Comparison of ENCODE assay signal across 1 cellular context in genomic region chr17:32928527-32929287, GRCh38.
TF ChIP-seq lines count a peak whose summit lies in the region.

No MANE protein-coding gene starts in this region.

TF ChIP-seq in HepG2, 621 proteins besides CTCF, POLR2A, EP300 and RAD21 (continued from another document):
- no peak for TF ChIP-seq ATF6 (CRISPR knock-in tag; conservative IDR thresholded peaks at IDR 0.05)
- no peak for TF ChIP-seq DNMT3B (CRISPR knock-in tag; conservative IDR thresholded peaks at IDR 0.05)
- TF ChIP-seq CC2D1A (CRISPR knock-in tag; IDR thresholded peaks at IDR 0.05) = no peak
- TF ChIP-seq, protein P1, sequence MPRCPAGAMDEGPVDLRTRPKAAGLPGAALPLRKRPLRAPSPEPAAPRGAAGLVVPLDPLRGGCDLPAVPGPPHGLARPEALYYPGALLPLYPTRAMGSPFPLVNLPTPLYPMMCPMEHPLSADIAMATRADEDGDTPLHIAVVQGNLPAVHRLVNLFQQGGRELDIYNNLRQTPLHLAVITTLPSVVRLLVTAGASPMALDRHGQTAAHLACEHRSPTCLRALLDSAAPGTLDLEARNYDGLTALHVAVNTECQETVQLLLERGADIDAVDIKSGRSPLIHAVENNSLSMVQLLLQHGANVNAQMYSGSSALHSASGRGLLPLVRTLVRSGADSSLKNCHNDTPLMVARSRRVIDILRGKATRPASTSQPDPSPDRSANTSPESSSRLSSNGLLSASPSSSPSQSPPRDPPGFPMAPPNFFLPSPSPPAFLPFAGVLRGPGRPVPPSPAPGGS (CRISPR knock-in tag; IDR thresholded peaks at IDR 0.05) = 0 out of 2 replicates have a peak, but pooled peaks have one; percentile 21
- TF ChIP-seq ZBTB43 (CRISPR knock-in tag; conservative IDR thresholded peaks at IDR 0.05) = peak; percentile 97
- TF ChIP-seq ZNF891 (CRISPR knock-in tag; IDR thresholded peaks at IDR 0.05) = no peak
- TF ChIP-seq DBP (CRISPR knock-in tag; IDR thresholded peaks at IDR 0.05; ENCODE audit: not compliant biosample characterization) = no peak
- TF ChIP-seq, protein P2, sequence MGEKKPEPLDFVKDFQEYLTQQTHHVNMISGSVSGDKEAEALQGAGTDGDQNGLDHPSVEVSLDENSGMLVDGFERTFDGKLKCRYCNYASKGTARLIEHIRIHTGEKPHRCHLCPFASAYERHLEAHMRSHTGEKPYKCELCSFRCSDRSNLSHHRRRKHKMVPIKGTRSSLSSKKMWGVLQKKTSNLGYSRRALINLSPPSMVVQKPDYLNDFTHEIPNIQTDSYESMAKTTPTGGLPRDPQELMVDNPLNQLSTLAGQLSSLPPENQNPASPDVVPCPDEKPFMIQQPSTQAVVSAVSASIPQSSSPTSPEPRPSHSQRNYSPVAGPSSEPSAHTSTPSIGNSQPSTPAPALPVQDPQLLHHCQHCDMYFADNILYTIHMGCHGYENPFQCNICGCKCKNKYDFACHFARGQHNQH (CRISPR knock-in tag; IDR thresholded peaks at IDR 0.05) = no peak
- no peak for TF ChIP-seq ARHGAP35 (CRISPR knock-in tag; IDR thresholded peaks at IDR 0.05; ENCODE audit: borderline replicate concordance)
- no peak for TF ChIP-seq FOXC1 (CRISPR knock-in tag; IDR thresholded peaks at IDR 0.05; ENCODE audit: borderline replicate concordance)
- TF ChIP-seq, protein P3, sequence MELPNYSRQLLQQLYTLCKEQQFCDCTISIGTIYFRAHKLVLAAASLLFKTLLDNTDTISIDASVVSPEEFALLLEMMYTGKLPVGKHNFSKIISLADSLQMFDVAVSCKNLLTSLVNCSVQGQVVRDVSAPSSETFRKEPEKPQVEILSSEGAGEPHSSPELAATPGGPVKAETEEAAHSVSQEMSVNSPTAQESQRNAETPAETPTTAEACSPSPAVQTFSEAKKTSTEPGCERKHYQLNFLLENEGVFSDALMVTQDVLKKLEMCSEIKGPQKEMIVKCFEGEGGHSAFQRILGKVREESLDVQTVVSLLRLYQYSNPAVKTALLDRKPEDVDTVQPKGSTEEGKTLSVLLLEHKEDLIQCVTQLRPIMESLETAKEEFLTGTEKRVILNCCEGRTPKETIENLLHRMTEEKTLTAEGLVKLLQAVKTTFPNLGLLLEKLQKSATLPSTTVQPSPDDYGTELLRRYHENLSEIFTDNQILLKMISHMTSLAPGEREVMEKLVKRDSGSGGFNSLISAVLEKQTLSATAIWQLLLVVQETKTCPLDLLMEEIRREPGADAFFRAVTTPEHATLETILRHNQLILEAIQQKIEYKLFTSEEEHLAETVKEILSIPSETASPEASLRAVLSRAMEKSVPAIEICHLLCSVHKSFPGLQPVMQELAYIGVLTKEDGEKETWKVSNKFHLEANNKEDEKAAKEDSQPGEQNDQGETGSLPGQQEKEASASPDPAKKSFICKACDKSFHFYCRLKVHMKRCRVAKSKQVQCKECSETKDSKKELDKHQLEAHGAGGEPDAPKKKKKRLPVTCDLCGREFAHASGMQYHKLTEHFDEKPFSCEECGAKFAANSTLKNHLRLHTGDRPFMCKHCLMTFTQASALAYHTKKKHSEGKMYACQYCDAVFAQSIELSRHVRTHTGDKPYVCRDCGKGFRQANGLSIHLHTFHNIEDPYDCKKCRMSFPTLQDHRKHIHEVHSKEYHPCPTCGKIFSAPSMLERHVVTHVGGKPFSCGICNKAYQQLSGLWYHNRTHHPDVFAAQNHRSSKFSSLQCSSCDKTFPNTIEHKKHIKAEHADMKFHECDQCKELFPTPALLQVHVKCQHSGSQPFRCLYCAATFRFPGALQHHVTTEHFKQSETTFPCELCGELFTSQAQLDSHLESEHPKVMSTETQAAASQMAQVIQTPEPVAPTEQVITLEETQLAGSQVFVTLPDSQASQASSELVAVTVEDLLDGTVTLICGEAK (IDR thresholded peaks at IDR 0.05) = peak; percentile 38
- TF ChIP-seq, protein P3 (CRISPR knock-in tag; IDR thresholded peaks at IDR 0.05) = no peak
- 0 out of 2 replicates have a peak, but pooled peaks have one; percentile 29 for TF ChIP-seq ZNF512B (CRISPR knock-in tag; IDR thresholded peaks at IDR 0.05; ENCODE audit: borderline replicate concordance)
- 0 out of 2 replicates have a peak, but pooled peaks have one; percentile 30 for TF ChIP-seq FOXK2 (IDR thresholded peaks at IDR 0.05)
- no peak for TF ChIP-seq SUZ12 (IDR thresholded peaks at IDR 0.05; ENCODE audit: low read depth, low read length)
- no peak for TF ChIP-seq SCMH1 (CRISPR knock-in tag; IDR thresholded peaks at IDR 0.05; ENCODE audit: borderline replicate concordance)
